In genomic region chr19:11505504-11506100, GRCh38 we compare ENCODE assay signal across 1 cellular context.
A peak's percentile ranks its signal among the peaks of the same experiment; 100 is the strongest.
TF ChIP-seq lines count a peak whose summit lies in the region.

Gene ZNF653 (minus strand): TSS chr19:11505839. CDS start chr19:11505786, 53 bp downstream.

TF ChIP-seq in HepG2, 621 proteins besides CTCF, POLR2A, EP300 and RAD21 (continued from another document and continues in another):
- TF ChIP-seq ZBTB3 (CRISPR knock-in tag; IDR thresholded peaks at IDR 0.05; ENCODE audit: borderline replicate concordance, low read depth), result peak; percentile 87; the same call in 1 of the 2 replicates
- no peak for TF ChIP-seq NONO (IDR thresholded peaks at IDR 0.05)
- peak; percentile 67; the same call in 1 of the 2 replicates for TF ChIP-seq NONO (CRISPR knock-in tag; conservative IDR thresholded peaks at IDR 0.05)
- peak; percentile 10; the same call in 1 of the 2 replicates for TF ChIP-seq FOXK1 (CRISPR knock-in tag; IDR thresholded peaks at IDR 0.05; ENCODE audit: borderline replicate concordance, low read depth)
- TF ChIP-seq SPEN (CRISPR knock-in tag; IDR thresholded peaks at IDR 0.05; ENCODE audit: low read depth), result peak; percentile 58; the same call in 1 of the 2 replicates
- no peak for TF ChIP-seq SOX6 (IDR thresholded peaks at IDR 0.05)
- no peak for TF ChIP-seq SOX6 (CRISPR knock-in tag; IDR thresholded peaks at IDR 0.05)
- TF ChIP-seq KDM2A (CRISPR knock-in tag; IDR thresholded peaks at IDR 0.05; ENCODE audit: borderline replicate concordance, low read depth), result peak; percentile 93
- TF ChIP-seq NFKBIZ (CRISPR knock-in tag; IDR thresholded peaks at IDR 0.05), result no peak
- no peak for TF ChIP-seq NFYC (CRISPR knock-in tag; IDR thresholded peaks at IDR 0.05)
- no peak for TF ChIP-seq ARHGAP35 (CRISPR knock-in tag; IDR thresholded peaks at IDR 0.05; ENCODE audit: borderline replicate concordance)
- 0 out of 2 replicates have a peak, but pooled peaks have one; percentile 20 for TF ChIP-seq GMEB2 (CRISPR knock-in tag; IDR thresholded peaks at IDR 0.05; ENCODE audit: low read depth)
- no peak for TF ChIP-seq ZNF136 (CRISPR knock-in tag; IDR thresholded peaks at IDR 0.05; ENCODE audit: low read depth)
- peak; percentile 81 for TF ChIP-seq ZNF777 (CRISPR knock-in tag; IDR thresholded peaks at IDR 0.05)
- TF ChIP-seq ZFP36L1 (CRISPR knock-in tag; IDR thresholded peaks at IDR 0.05), result no peak
- no peak for TF ChIP-seq HOXA9 (CRISPR knock-in tag; IDR thresholded peaks at IDR 0.05; ENCODE audit: borderline replicate concordance)
- TF ChIP-seq U2AF2 (IDR thresholded peaks at IDR 0.05; ENCODE audit: low read depth, low read length), result 0 out of 2 replicates have a peak, but pooled peaks have one; percentile 68
- TF ChIP-seq ZNF451 (CRISPR knock-in tag; IDR thresholded peaks at IDR 0.05), result no peak
- TF ChIP-seq ZNF567 (CRISPR knock-in tag; IDR thresholded peaks at IDR 0.05; ENCODE audit: borderline replicate concordance), result no peak
- TF ChIP-seq CREB1 (IDR thresholded peaks at IDR 0.05), result peak; percentile 90
- TF ChIP-seq CREB1 (CRISPR knock-in tag; IDR thresholded peaks at IDR 0.05), result peak; percentile 98
- peak; percentile 34; the same call in 1 of the 2 replicates for TF ChIP-seq GMEB1 (CRISPR knock-in tag; IDR thresholded peaks at IDR 0.05; ENCODE audit: borderline replicate concordance)
- TF ChIP-seq HNF1A (IDR thresholded peaks at IDR 0.05; ENCODE audit: low read depth), result no peak
- TF ChIP-seq HNF1A (CRISPR knock-in tag; IDR thresholded peaks at IDR 0.05; ENCODE audit: borderline replicate concordance), result peak; percentile 20; the same call in 1 of the 2 replicates
- peak; percentile 52; the same call in 1 of the 2 replicates for TF ChIP-seq RFX3 (CRISPR knock-in tag; IDR thresholded peaks at IDR 0.05)
- TF ChIP-seq ARNT2 (CRISPR knock-in tag; IDR thresholded peaks at IDR 0.05; ENCODE audit: low read depth), result peak; percentile 67; the same call in 1 of the 2 replicates
- TF ChIP-seq ZNF569 (CRISPR knock-in tag; IDR thresholded peaks at IDR 0.05; ENCODE audit: borderline replicate concordance), result no peak
- TF ChIP-seq CBX5 (CRISPR knock-in tag; IDR thresholded peaks at IDR 0.05; ENCODE audit: borderline replicate concordance), result no peak
- peak; percentile 23; the same call in 1 of the 2 replicates for TF ChIP-seq PCBP1 (IDR thresholded peaks at IDR 0.05; ENCODE audit: borderline replicate concordance, low read depth, low read length)
- peak; percentile 51; the same call in 1 of the 2 replicates for TF ChIP-seq ZNF770 (CRISPR knock-in tag; IDR thresholded peaks at IDR 0.05)
- no peak for TF ChIP-seq SKI (IDR thresholded peaks at IDR 0.05; ENCODE audit: partially characterized antibody)
- TF ChIP-seq ARNTL (CRISPR knock-in tag; IDR thresholded peaks at IDR 0.05), result 0 out of 2 replicates have a peak, but pooled peaks have one; percentile 21
- peak; percentile 47 for TF ChIP-seq ZEB1 (IDR thresholded peaks at IDR 0.05; ENCODE audit: insufficient replicate concordance, low read depth)
- TF ChIP-seq NR3C1 (CRISPR knock-in tag; IDR thresholded peaks at IDR 0.05), result no peak
- TF ChIP-seq YEATS4 (CRISPR knock-in tag; IDR thresholded peaks at IDR 0.05; ENCODE audit: borderline replicate concordance), result peak; percentile 86; the same call in 1 of the 2 replicates
- TF ChIP-seq PBX2 (CRISPR knock-in tag; IDR thresholded peaks at IDR 0.05), result no peak
- TF ChIP-seq GABPB1 (CRISPR knock-in tag; IDR thresholded peaks at IDR 0.05), result peak; percentile 93
- 0 out of 2 replicates have a peak, but pooled peaks have one; percentile 41 for TF ChIP-seq ZHX2 (IDR thresholded peaks at IDR 0.05; ENCODE audit: low read depth)
- TF ChIP-seq ZHX2 (CRISPR knock-in tag; IDR thresholded peaks at IDR 0.05; ENCODE audit: borderline replicate concordance), result no peak
- no peak for TF ChIP-seq ZNF513 (CRISPR knock-in tag; conservative IDR thresholded peaks at IDR 0.05)
- no peak for TF ChIP-seq KDM4B (CRISPR knock-in tag; IDR thresholded peaks at IDR 0.05)
- peak; percentile 66 for TF ChIP-seq RFX1 (IDR thresholded peaks at IDR 0.05)
